ENCODE assay signal across 8 cellular contexts in the genomic region with DNA sequence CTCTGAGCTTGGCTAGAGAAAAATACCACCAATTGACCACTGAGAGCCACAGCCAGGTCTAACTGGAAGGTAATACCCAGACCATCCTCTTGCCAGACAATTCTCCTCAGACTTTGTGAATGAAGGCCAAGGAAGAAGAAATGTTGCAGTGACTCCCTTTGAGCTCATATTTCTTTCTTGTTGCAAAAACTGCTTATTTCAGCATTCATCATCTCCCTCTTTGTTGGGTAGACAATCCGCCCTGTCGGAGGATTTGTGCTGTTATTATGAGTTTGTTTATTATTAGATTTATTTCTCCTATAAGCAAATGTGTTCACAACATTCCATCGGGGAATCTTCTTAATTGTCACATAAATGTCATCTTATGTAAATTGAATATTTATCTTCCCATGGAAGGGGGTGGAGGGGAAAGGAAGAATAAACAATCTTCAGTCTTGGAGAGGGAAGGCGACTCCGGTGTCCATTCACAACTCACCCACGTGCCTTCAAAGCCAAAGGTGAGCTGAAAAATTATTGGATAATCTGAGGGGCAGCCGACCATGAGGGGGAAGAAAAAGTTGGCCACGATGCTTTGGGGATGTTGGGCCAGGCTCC. TPM values are rescaled to one million over a fixed set of nuclear protein-coding genes. Genes with fewer than 3 reads are reported as not detected.
A peak's percentile ranks its signal among the peaks of the same experiment; 100 is the strongest.
DNase-seq lines count a peak whose midpoint lies in the region; ATAC-seq and TF ChIP-seq lines count a peak whose summit lies in the region.

No MANE protein-coding gene starts in this region.

- peak overlapping the region; percentile 75 for H3K4me3 Mint-ChIP-seq in nephron progenitor cell

- no peaks in the 10 kb centered on the region for H3K36me3 Mint-ChIP-seq in nephron progenitor cell (ENCODE audit: low read depth)

- DNase-seq in NB4 (ENCODE audit: low read depth), result no peak
- no peak for DNase-seq in dorsolateral prefrontal cortex
- DNase-seq in nephron progenitor cell, result no peak
- DNase-seq in OCI-M2 (lab: John Stamatoyannopoulos, UW; ENCODE audit: unreplicated experiment), result no peak
- no peak for DNase-seq in GF-D8 (lab: John Stamatoyannopoulos, UW)

- H3K27me3 Mint-ChIP-seq in nephron progenitor cell (ENCODE audit: low read depth, poor library complexity), result peaks cover 59% of the 10 kb centered on the region

- H3K27me3 ChIP-seq in dorsolateral prefrontal cortex, result no peaks in the 10 kb centered on the region

- H3K4me3 ChIP-seq in NB4 (ENCODE audit: low read depth, low read length) (peak overlapping the region; percentile 75), dorsolateral prefrontal cortex (peak overlapping the region; percentile 67 to 98 (median 92))

- H3K27ac Mint-ChIP-seq in nephron progenitor cell, result no peak overlapping the region

- intact Hi-C loops in dorsolateral prefrontal cortex (cut with DNase I), result loop anchor here (1.0 to 10.0 kb wide), 3 partner anchors 57 to 321 kb away; partner anchors contain the start of genes C5orf24 (in 1 of the 2) and SAR1B (in 1 of the 2)

- H3K9me3 Mint-ChIP-seq in nephron progenitor cell, result no peaks in the 10 kb centered on the region

- H3K4me1 Mint-ChIP-seq in nephron progenitor cell, result peaks cover 14% of the 10 kb centered on the region

- no peak for ATAC-seq in GM19351 (IDR thresholded peaks at IDR 0.05; ENCODE audit: unreplicated experiment)
- ATAC-seq in GM18861 (IDR thresholded peaks at IDR 0.05; ENCODE audit: unreplicated experiment), result no peak

- H3K27ac ChIP-seq in C4-2B, result peak overlapping the region; percentile 91
- peak overlapping the region; percentile 94 to 100 (median 100) for H3K27ac ChIP-seq in dorsolateral prefrontal cortex

- no peak for TF ChIP-seq POLR2A in NB4 (IDR thresholded peaks at IDR 0.05; ENCODE audit: extremely low read depth, insufficient read length)

- TF ChIP-seq CTCF in C4-2B (conservative IDR thresholded peaks at IDR 0.05) (no peak), NB4 (IDR thresholded peaks at IDR 0.05; ENCODE audit: low read depth, low read length) (no peak), dorsolateral prefrontal cortex (IDR thresholded peaks at IDR 0.05 in 54 of 56, conservative IDR thresholded peaks at IDR 0.05 in 2 of 56; ENCODE audit: low read depth in 1 of 56, partially characterized antibody in 56 of 56) (peak in 1 of 56 donors; percentile 14), nephron progenitor cell (IDR thresholded peaks at IDR 0.05) (no peak)

RNA-seq across cellular contexts. Expression of gene JADE2, which starts 1.8 kb away (rescaled TPM):
- 100 to 1,000 TPM in 59 of 120 experiments, 10 to 100 TPM in 61; 64.6 to 141 (median 99.8) TPM for total RNA-seq in dorsolateral prefrontal cortex
